1 cellular context compared by ENCODE assay signal in genomic region chr1:54153548-54154439, GRCh38.
TF ChIP-seq lines count a peak whose summit lies in the region.

No MANE protein-coding gene starts in this region.

TF ChIP-seq in K562, 482 proteins besides CTCF, POLR2A, EP300 and RAD21 (continued from another document):
- TF ChIP-seq ATF6 (CRISPR knock-in tag; IDR thresholded peaks at IDR 0.05), result no peak
- no peak for TF ChIP-seq SAFB (IDR thresholded peaks at IDR 0.05; ENCODE audit: borderline replicate concordance, low read depth, low read length)
- TF ChIP-seq U2AF2 (optimal IDR thresholded peaks at IDR 0.05; ENCODE audit: low read depth, low read length), result no peak
- TF ChIP-seq, protein P1, sequence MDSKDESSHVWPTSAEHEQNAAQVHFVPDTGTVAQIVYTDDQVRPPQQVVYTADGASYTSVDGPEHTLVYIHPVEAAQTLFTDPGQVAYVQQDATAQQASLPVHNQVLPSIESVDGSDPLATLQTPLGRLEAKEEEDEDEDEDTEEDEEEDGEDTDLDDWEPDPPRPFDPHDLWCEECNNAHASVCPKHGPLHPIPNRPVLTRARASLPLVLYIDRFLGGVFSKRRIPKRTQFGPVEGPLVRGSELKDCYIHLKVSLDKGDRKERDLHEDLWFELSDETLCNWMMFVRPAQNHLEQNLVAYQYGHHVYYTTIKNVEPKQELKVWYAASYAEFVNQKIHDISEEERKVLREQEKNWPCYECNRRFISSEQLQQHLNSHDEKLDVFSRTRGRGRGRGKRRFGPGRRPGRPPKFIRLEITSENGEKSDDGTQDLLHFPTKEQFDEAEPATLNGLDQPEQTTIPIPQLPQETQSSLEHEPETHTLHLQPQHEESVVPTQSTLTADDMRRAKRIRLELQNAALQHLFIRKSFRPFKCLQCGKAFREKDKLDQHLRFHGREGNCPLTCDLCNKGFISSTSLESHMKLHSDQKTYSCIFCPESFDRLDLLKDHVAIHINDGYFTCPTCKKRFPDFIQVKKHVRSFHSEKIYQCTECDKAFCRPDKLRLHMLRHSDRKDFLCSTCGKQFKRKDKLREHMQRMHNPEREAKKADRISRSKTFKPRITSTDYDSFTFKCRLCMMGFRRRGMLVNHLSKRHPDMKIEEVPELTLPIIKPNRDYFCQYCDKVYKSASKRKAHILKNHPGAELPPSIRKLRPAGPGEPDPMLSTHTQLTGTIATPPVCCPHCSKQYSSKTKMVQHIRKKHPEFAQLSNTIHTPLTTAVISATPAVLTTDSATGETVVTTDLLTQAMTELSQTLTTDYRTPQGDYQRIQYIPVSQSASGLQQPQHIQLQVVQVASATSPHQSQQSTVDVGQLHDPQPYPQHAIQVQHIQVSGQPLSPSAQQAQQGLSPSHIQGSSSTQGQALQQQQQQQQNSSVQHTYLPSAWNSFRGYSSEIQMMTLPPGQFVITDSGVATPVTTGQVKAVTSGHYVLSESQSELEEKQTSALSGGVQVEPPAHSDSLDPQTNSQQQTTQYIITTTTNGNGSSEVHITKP (IDR thresholded peaks at IDR 0.05; ENCODE audit: partially characterized antibody), result no peak
- TF ChIP-seq SMAD4 (CRISPR knock-in tag; conservative IDR thresholded peaks at IDR 0.05), result no peak
- no peak for TF ChIP-seq ZBTB12 (CRISPR knock-in tag; IDR thresholded peaks at IDR 0.05)
- no peak for TF ChIP-seq ZNF121 (CRISPR knock-in tag; conservative IDR thresholded peaks at IDR 0.05)
- TF ChIP-seq GATA2 (CRISPR knock-in tag; IDR thresholded peaks at IDR 0.05), result no peak
- TF ChIP-seq KDM5B (IDR thresholded peaks at IDR 0.05; ENCODE audit: insufficient replicate concordance, low read depth, low read length), result no peak
- no peak for TF ChIP-seq MTA2 (IDR thresholded peaks at IDR 0.05; ENCODE audit: low read depth)
- no peak for TF ChIP-seq JUNB (CRISPR knock-in tag; conservative IDR thresholded peaks at IDR 0.05)
